21 cellular contexts compared by ENCODE assay signal in genomic region chr5:154871732-154872131, GRCh38. TPM values are rescaled to one million over a fixed set of nuclear protein-coding genes. Genes with fewer than 3 reads are reported as not detected.
A peak's percentile ranks its signal among the peaks of the same experiment; 100 is the strongest.
DNase-seq lines count a peak whose midpoint lies in the region; ATAC-seq and TF ChIP-seq lines count a peak whose summit lies in the region.
"Had no signal": no experiment of that assay in that cellular context is flagged by ENCODE, and none has a peak within 500 bp of the region (broad histone marks: within the 10 kb centered on the region; RNA-seq: fewer than 3 reads in every experiment).

No MANE protein-coding gene starts in this region.

- no peak overlapping the region for H3K4me3 ChIP-seq in IMR-90 (ENCODE audit: insufficient read depth, low read depth, low read length)
- H3K4me3 ChIP-seq in ascending aorta = no peak overlapping the region
- H3K4me3 ChIP-seq in osteoblast (ENCODE audit: insufficient read depth, low read length) = no peak overlapping the region
- H3K4me3 ChIP-seq in tibial artery = no peak overlapping the region
- no peak overlapping the region for H3K4me3 ChIP-seq in lower lobe of right lung
- no peak overlapping the region for H3K4me3 ChIP-seq in right cardiac atrium (ENCODE audit: low read length)
- H3K4me3 ChIP-seq: BLaER1, GM12878 had no signal

- dilution Hi-C loops in IMR-90 (cut with HindIII; ENCODE audit: low sequenced_read_pairs, unreplicated experiment) = no loop called here

- intact Hi-C loops in IMR-90 (cut with micrococcal nuclease) = no loop called here
- intact Hi-C loops in ascending aorta (cut with DNase I) = no loop called here
- intact Hi-C loops in tibial artery (cut with DNase I; ENCODE audit: low total_unique reads) = no loop called here
- intact Hi-C loops in lower lobe of right lung (cut with DNase I) = no loop called here
- intact Hi-C loops in right cardiac atrium (cut with DNase I) = no loop called here

- H3K4me1 ChIP-seq in IMR-90 (ENCODE audit: control insufficient read depth, insufficient read depth, low read length) (no peaks in the 10 kb centered on the region), ascending aorta (peaks cover 0 to 7% of the 10 kb centered on the region in 2 donors), osteoblast (ENCODE audit: insufficient read depth, low read length) (peaks cover 3% of the 10 kb centered on the region), tibial artery (peaks cover 0 to 41% (median 8%) of the 10 kb centered on the region in 4 donors), lower lobe of right lung (peaks cover 19% of the 10 kb centered on the region), right cardiac atrium (ENCODE audit: control insufficient read depth, insufficient read depth, low read length) (no peaks in the 10 kb centered on the region)

- H2BK5ac ChIP-seq in IMR-90 (ENCODE audit: low read depth, low read length, poor library complexity, severe bottlenecking) = no peak overlapping the region

- H3K27me3 Mint-ChIP-seq in type B pancreatic cell = no peaks in the 10 kb centered on the region
- H3K27me3 Mint-ChIP-seq: CD4-positive, alpha-beta memory T cell had no signal

- H3K79me2 ChIP-seq in osteoblast (ENCODE audit: insufficient read depth, low read length) = peaks cover 20% of the 10 kb centered on the region

- no peak overlapping the region for H3K9ac ChIP-seq in IMR-90 (ENCODE audit: low read depth, low read length)
- H3K9ac ChIP-seq: BLaER1 had no signal

- H3K9me1 ChIP-seq in IMR-90 (ENCODE audit: insufficient read depth, low read length) = no peaks in the 10 kb centered on the region; the same call in 1 of the 2 replicates

- no peaks in the 10 kb centered on the region for H3K4me1 Mint-ChIP-seq in type B pancreatic cell (ENCODE audit: unreplicated experiment)
- H3K4me1 Mint-ChIP-seq: CD14-positive monocyte, H9 had no signal

- H2BK15ac ChIP-seq in IMR-90 (ENCODE audit: low read depth, low read length) = no peak overlapping the region

- H2AK5ac ChIP-seq in IMR-90 (ENCODE audit: low read depth, low read length) = no peak overlapping the region

- no peak overlapping the region for H2BK20ac ChIP-seq in IMR-90 (ENCODE audit: low read depth, low read length)

- no peak for TF ChIP-seq CTCF in IMR-90 (conservative IDR thresholded peaks at IDR 0.05; ENCODE audit: low read depth, low read length)
- TF ChIP-seq CTCF in ascending aorta (IDR thresholded peaks at IDR 0.05) = no peak
- no peak for TF ChIP-seq CTCF in osteoblast (IDR thresholded peaks at IDR 0.05; ENCODE audit: extremely low read depth, low read depth, low read length)
- no peak for TF ChIP-seq CTCF in tibial artery (IDR thresholded peaks at IDR 0.05)
- TF ChIP-seq CTCF in type B pancreatic cell (conservative IDR thresholded peaks at IDR 0.05) = no peak
- no peak for TF ChIP-seq CTCF in lower lobe of right lung (IDR thresholded peaks at IDR 0.05)

- H3K79me1 ChIP-seq in IMR-90 (ENCODE audit: low read depth in 1 of 2, low read length in 2 of 2) = peaks cover 14 to 19% of the 10 kb centered on the region in 2 experiments

- POLR2A ChIA-PET in IMR-90 (lab: Charles Lee; ENCODE audit: unreplicated experiment) = no interaction called here

- H3K23ac ChIP-seq in IMR-90 (ENCODE audit: low read depth, low read length) = no peak overlapping the region

- H4K8ac ChIP-seq in IMR-90 (ENCODE audit: low read depth in 2 of 2, low read length in 2 of 2) = no peak overlapping the region

- H3K9me3 ChIP-seq in IMR-90 (ENCODE audit: control insufficient read depth, insufficient read depth, low read length) (no peaks in the 10 kb centered on the region), ascending aorta (no peaks in the 10 kb centered on the region), osteoblast (ENCODE audit: low read depth, low read length) (no peaks in the 10 kb centered on the region), tibial artery (no peaks in the 10 kb centered on the region), lower lobe of right lung (no peaks in the 10 kb centered on the region), right cardiac atrium (ENCODE audit: control insufficient read depth, low read length) (no peaks in the 10 kb centered on the region)

- 93% methylated on average over 2 of the region's 4 CpGs; no CpG with 5 or more reads in 1 of the 2 experiments for WGBS in IMR-90 (ENCODE audit: extremely low coverage in 2 of 2, insufficient read length in 1 of 2), 2 experiments
- 87% methylated on average over 4 of the region's 4 CpGs for WGBS in right cardiac atrium

- no peak overlapping the region for H4K91ac ChIP-seq in IMR-90 (ENCODE audit: insufficient read depth, low read depth, low read length)

- H3K27ac Mint-ChIP-seq in type B pancreatic cell = no peak overlapping the region
- H3K27ac Mint-ChIP-seq: H9 had no signal

- BruUV-seq in IMR-90 (replicated peaks; lab: Mats Ljungman, UMichigan) = no TSS peak

- TF ChIP-seq POLR2A in IMR-90 (IDR thresholded peaks at IDR 0.05; ENCODE audit: low read depth, low read length) = no peak

- H4K5ac ChIP-seq in IMR-90 (ENCODE audit: low read depth, low read length) = no peak overlapping the region

- no peak for DNase-seq in IMR-90
- DNase-seq in ascending aorta (ENCODE audit: low spot score in 2 of 2) = no peak
- peak; percentile 26 for DNase-seq in osteoblast (ENCODE audit: insufficient read length, low spot score, missing footprints)
- DNase-seq in tibial artery = no peak
- no peak for DNase-seq in type B pancreatic cell (ENCODE audit: extremely low spot score, unreplicated experiment)
- no peak for DNase-seq in NCI-H146 treated with DMSO at 0.1 percent for 48 hours (lab: John Stamatoyannopoulos, UW; ENCODE audit: unreplicated experiment)
- DNase-seq in lower lobe of right lung = no peak
- DNase-seq in right cardiac atrium = no peak
- DNase-seq: AML-193; Calu3; CD4-positive, alpha-beta memory T cell; DMS 273 treated with DMSO at 0.1 percent for 48 hours; DMS53; DND-41; EL; GOT3; H9; KBM-7 had no signal

- no peak overlapping the region for H3K4ac ChIP-seq in IMR-90 (ENCODE audit: low read depth, low read length)

- no peak overlapping the region for H3K56ac ChIP-seq in IMR-90 (ENCODE audit: extremely low read depth, insufficient read depth, low read length)

- H3K27ac ChIP-seq in IMR-90 (ENCODE audit: insufficient read depth, low read length) = no peak overlapping the region
- peak overlapping the region; percentile 54 to 68 for H3K27ac ChIP-seq in ascending aorta
- H3K27ac ChIP-seq in osteoblast (ENCODE audit: low read depth, low read length) = no peak overlapping the region
- peak overlapping the region; percentile 75 to 79 for H3K27ac ChIP-seq in tibial artery
- no peak overlapping the region for H3K27ac ChIP-seq in lower lobe of right lung
- no peak overlapping the region for H3K27ac ChIP-seq in right cardiac atrium (ENCODE audit: low read length)
- H3K27ac ChIP-seq: BLaER1 had no signal

- CTCF ChIA-PET in IMR-90 (lab: Yijun Ruan, JAX) = no interaction called here

- no peak for TF ChIP-seq RAD21 in IMR-90 (IDR thresholded peaks at IDR 0.05; ENCODE audit: low read length)

- H3K36me3 ChIP-seq in IMR-90 (ENCODE audit: control insufficient read depth, insufficient read depth, low read length) (peaks cover 47% of the 10 kb centered on the region), ascending aorta (peaks cover 63 to 80% of the 10 kb centered on the region in 2 donors), osteoblast (ENCODE audit: insufficient read depth, low read length) (peaks cover 60% of the 10 kb centered on the region), tibial artery (peaks cover 77 to 81% (median 80%) of the 10 kb centered on the region in 3 donors), lower lobe of right lung (peaks cover 94% of the 10 kb centered on the region)

- ATAC-seq in IMR-90 (ENCODE audit: low read depth) = no peak
- no peak for ATAC-seq in lower lobe of right lung
- ATAC-seq in right cardiac atrium = no peak
- ATAC-seq: GM12878 had no signal

- in situ Hi-C loops in IMR-90 (cut with MboI; ENCODE audit: low sequenced_read_pairs) = no loop called here

- H4K20me1 ChIP-seq in IMR-90 (ENCODE audit: insufficient read depth, low read length) (peaks cover 11% of the 10 kb centered on the region; the same call in 1 of the 2 replicates), osteoblast (ENCODE audit: insufficient read depth, low read length) (peaks cover 12% of the 10 kb centered on the region)

- no peak overlapping the region for H3K18ac ChIP-seq in IMR-90 (ENCODE audit: low read depth, low read length)

- no peak overlapping the region for H3K4me2 ChIP-seq in IMR-90 (ENCODE audit: low read depth, low read length)
- no peak overlapping the region for H3K4me2 ChIP-seq in osteoblast (ENCODE audit: insufficient read depth, low read length)
- H3K4me2 ChIP-seq: BLaER1 had no signal

- H2AFZ ChIP-seq in IMR-90 (replicated peaks; ENCODE audit: low read length, poor library complexity) = no peak overlapping the region
- H2AFZ ChIP-seq in osteoblast (ENCODE audit: low read length) = no peak overlapping the region

- H2BK120ac ChIP-seq in IMR-90 (ENCODE audit: low read depth, low read length) = no peak overlapping the region

- peaks cover 51% of the 10 kb centered on the region for H3K36me3 Mint-ChIP-seq in type B pancreatic cell

- H3K14ac ChIP-seq in IMR-90 (replicated peaks; ENCODE audit: low read depth, low read length) = no peak overlapping the region

- H2AK9ac ChIP-seq in IMR-90 (replicated peaks; ENCODE audit: low read depth, low read length, poor library complexity) = no peak overlapping the region

- H3K4me3 Mint-ChIP-seq in type B pancreatic cell = no peak overlapping the region
- H3K4me3 Mint-ChIP-seq: CD14-positive monocyte; CD4-positive, alpha-beta memory T cell; H9 had no signal

- no peaks in the 10 kb centered on the region for H3K9me3 Mint-ChIP-seq in type B pancreatic cell
- H3K9me3 Mint-ChIP-seq: H9 had no signal

- H3K27me3 ChIP-seq in IMR-90 (ENCODE audit: control insufficient read depth, insufficient read depth, low read length) (no peaks in the 10 kb centered on the region), ascending aorta (no peaks in the 10 kb centered on the region), osteoblast (ENCODE audit: insufficient read depth, low read length) (no peaks in the 10 kb centered on the region), tibial artery (no peaks in the 10 kb centered on the region), lower lobe of right lung (ENCODE audit: low read depth) (no peaks in the 10 kb centered on the region), right cardiac atrium (ENCODE audit: control insufficient read depth, insufficient read depth) (no peaks in the 10 kb centered on the region)
- H3K27me3 ChIP-seq: BLaER1 had no signal

RNA-seq across cellular contexts. Expression of gene CNOT8, which starts 13.3 kb away (rescaled TPM):
- total RNA-seq in IMR-90 (2012; rRNA removed) (49.1 and 53.3 TPM in 2 replicates), ascending aorta (32.1 TPM), osteoblast (48.6 and 55.7 TPM in 2 replicates), type B pancreatic cell (ENCODE audit: low replicate concordance) (41.4 and 51.5 TPM in 2 replicates), lower lobe of right lung (106 TPM), right cardiac atrium (10 to 100 TPM; 22.7 to 28.9 (median 27.3) TPM)
- polyA plus RNA-seq in IMR-90 (2012; rRNA removed) (35.1 and 41.4 TPM in 2 replicates), right cardiac atrium (19.6 TPM)
- 25.0 and 35.4 TPM in 2 replicates for polyA plus RNA-seq in IMR-90 (2012; cell fraction: cytosol; rRNA removed)
- polyA plus RNA-seq in IMR-90 (2012; cell fraction: nucleus; rRNA removed; ENCODE audit: low replicate concordance) = 19.0 and 52.8 TPM in 2 replicates

RNA-seq across cellular contexts. Expression of gene FAXDC2, which starts 21.3 kb away (rescaled TPM):
- total RNA-seq in IMR-90 (2012; rRNA removed) (4.2 and 4.3 TPM in 2 replicates), ascending aorta (25.3 TPM), osteoblast (13.8 and 19.2 TPM in 2 replicates), type B pancreatic cell (ENCODE audit: low replicate concordance) (9.3 and 24.9 TPM in 2 replicates), lower lobe of right lung (72.7 TPM), right cardiac atrium (10 to 100 TPM; 12.7 to 34.6 (median 29.2) TPM)
- polyA plus RNA-seq in IMR-90 (2012; rRNA removed) (8.1 and 8.9 TPM in 2 replicates), right cardiac atrium (23.0 TPM)
- 3.1 and 6.5 TPM in 2 replicates for polyA plus RNA-seq in IMR-90 (2012; cell fraction: cytosol; rRNA removed)
- 7.3 and 16.5 TPM in 2 replicates for polyA plus RNA-seq in IMR-90 (2012; cell fraction: nucleus; rRNA removed; ENCODE audit: low replicate concordance)
- total RNA-seq: Calu3 had no signal

Comparison
In these comparisons a context has a peak if more than half of its experiments do, and no peak if none do; other contexts are left out.
1. H3K27ac ChIP-seq: peak in ascending aorta (2 of 2) and tibial artery (2 of 2); none in IMR-90 (single experiment), osteoblast (single experiment), lower lobe of right lung (single experiment) and right cardiac atrium (single experiment).